2 cellular contexts compared by ENCODE assay signal in genomic region chr22:36236338-36237319, GRCh38.
TF ChIP-seq lines count a peak whose summit lies in the region.

No MANE protein-coding gene starts in this region.

TF ChIP-seq in IMR-90, 13 proteins besides CTCF, POLR2A, EP300 and RAD21:
- TF ChIP-seq MAFK (IDR thresholded peaks at IDR 0.05; ENCODE audit: low read depth, low read length), result no peak
TF ChIP-seq in IMR-90: peak in this region for 0.

TF ChIP-seq in GM12891, 5 proteins besides CTCF, POLR2A, EP300 and RAD21:
- TF ChIP-seq SPI1 (IDR thresholded peaks at IDR 0.05; ENCODE audit: low read depth, low read length) (no peak), PAX5 (IDR thresholded peaks at IDR 0.05; ENCODE audit: insufficient read depth, low read length, severe bottlenecking) (no peak), POU2F2 (IDR thresholded peaks at IDR 0.05; ENCODE audit: low read depth, low read length) (no peak), POLR2AphosphoS5 (IDR thresholded peaks at IDR 0.05; ENCODE audit: low read depth, low read length) (no peak), TAF1 (IDR thresholded peaks at IDR 0.05; ENCODE audit: low read depth, low read length) (no peak)
TF ChIP-seq in GM12891: peak in this region for 0.
